Comparison of ENCODE assay signal across 8 cellular contexts in the genomic region with DNA sequence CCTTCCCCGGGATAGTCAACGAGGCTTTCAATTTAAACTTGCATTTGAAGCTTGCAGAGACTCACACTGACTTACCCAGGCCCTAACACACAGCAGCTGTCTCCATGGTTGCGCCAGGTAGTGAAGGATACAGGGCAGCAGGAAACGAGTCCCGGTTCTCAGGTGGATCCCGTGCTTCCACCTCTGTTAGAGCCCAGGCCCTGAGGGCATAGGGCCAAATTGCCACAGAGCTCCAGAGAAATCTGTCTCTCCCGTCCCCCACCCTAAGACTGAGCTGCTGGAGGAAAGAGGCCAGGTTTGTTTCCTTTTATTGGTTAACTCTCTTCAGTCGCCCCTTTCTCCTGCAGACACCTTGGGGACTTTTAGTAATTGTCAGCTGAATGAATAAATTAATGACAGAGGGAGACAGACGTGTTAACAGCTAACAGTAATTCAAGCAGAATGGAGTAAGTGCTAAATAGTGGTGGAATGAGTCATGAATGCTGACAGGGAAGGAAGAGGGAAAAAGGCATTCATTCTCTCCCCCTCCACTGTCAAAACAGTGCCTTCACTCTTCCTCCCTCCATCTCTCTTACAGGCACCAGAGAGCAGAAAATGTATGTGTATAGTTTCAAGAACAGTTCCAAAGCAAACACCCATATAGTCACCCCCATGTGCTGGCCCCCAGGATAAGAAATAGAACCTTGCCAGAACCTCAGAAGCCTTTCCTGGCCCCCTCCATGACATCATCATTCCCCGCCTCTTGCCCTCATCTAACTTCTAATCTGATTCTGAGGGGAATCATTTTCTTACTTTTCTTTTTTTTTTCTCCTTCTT. TPM values are rescaled to one million over a fixed set of nuclear protein-coding genes. Genes with fewer than 3 reads are reported as not detected.
DNase-seq lines count a peak whose midpoint lies in the region; ATAC-seq and TF ChIP-seq lines count a peak whose summit lies in the region.

No MANE protein-coding gene starts in this region.

- H3K36me3 ChIP-seq in ovary = no peaks in the 10 kb centered on the region

- peak; percentile 88 for DNase-seq in Caki2 (ENCODE audit: low read depth)
- DNase-seq in Kasumi-1 (lab: John Stamatoyannopoulos, UW) = peak; percentile 31 to 46
- DNase-seq in dermis blood vessel endothelial cell = peak; percentile 48
- peak; percentile 10 for DNase-seq in mucosa of gallbladder (ENCODE audit: low spot score)
- no peak for DNase-seq in T-helper 2 cell
- DNase-seq in ovary = no peak
- no peak for DNase-seq in activated effector memory CD4-positive, alpha-beta T cell treated with Interleukin-2 at 50 U/mL for 16 hours

- H3K27ac ChIP-seq in ovary = no peak overlapping the region

- H3K4me3 ChIP-seq in ovary = no peak overlapping the region

- intact Hi-C loops in ovary (cut with DNase I) = no loop called here

- in situ Hi-C loops in Caki2 (cut with HindIII; ENCODE audit: low pct_unique_long_range_greater_than_20kb, low sequenced_read_pairs) = loop anchor here (10.0 kb wide), 1 partner anchor 72 kb away; no protein-coding TSS in a partner anchor

- peaks cover 9% of the 10 kb centered on the region for H3K4me1 ChIP-seq in ovary (ENCODE audit: insufficient read depth)

- no peak for ATAC-seq in GM21526 (IDR thresholded peaks at IDR 0.05; ENCODE audit: low FRiP score, unreplicated experiment)

- no peak for TF ChIP-seq EP300 in ovary (IDR thresholded peaks at IDR 0.05)

- H3K9me3 ChIP-seq in ovary = no peaks in the 10 kb centered on the region

- WGBS in ovary, 3 donors = 53 to 59% (median 57%) methylated on average over 10 of the region's 10 CpGs

- TF ChIP-seq CTCF in ovary (IDR thresholded peaks at IDR 0.05) = no peak

- no peaks in the 10 kb centered on the region for H3K27me3 ChIP-seq in ovary

- no peak for TF ChIP-seq POLR2A in ovary (IDR thresholded peaks at IDR 0.05)

RNA-seq across cellular contexts. Expression of a gene that starts 16.7 kb away (rescaled TPM):
- 19.9 and 21.2 TPM in 2 replicates for total RNA-seq in Caki2 (2014; rRNA removed; shearing (Covaris generic); ENCODE audit: low replicate concordance)
- total RNA-seq in dermis blood vessel endothelial cell (7.8 and 11.1 TPM in 2 replicates), mucosa of gallbladder (52.6 TPM), ovary (10 to 100 TPM; 30.5 to 71.9 (median 45.5) TPM)
- polyA plus RNA-seq in ovary = 10 to 100 TPM; 29.1 to 36.4 TPM

Comparison
In these comparisons a context has a peak if more than half of its experiments do, and no peak if none do; other contexts are left out.
1. DNase-seq: peak in Caki2 (single experiment), Kasumi-1 (2 of 2), dermis blood vessel endothelial cell (single experiment) and mucosa of gallbladder (single experiment); none in T-helper 2 cell (0 of 5), ovary (0 of 5) and activated effector memory CD4-positive, alpha-beta T cell treated with Interleukin-2 at 50 U/mL for 16 hours (single experiment).